ENCODE assay signal across 9 cellular contexts in the genomic region with DNA sequence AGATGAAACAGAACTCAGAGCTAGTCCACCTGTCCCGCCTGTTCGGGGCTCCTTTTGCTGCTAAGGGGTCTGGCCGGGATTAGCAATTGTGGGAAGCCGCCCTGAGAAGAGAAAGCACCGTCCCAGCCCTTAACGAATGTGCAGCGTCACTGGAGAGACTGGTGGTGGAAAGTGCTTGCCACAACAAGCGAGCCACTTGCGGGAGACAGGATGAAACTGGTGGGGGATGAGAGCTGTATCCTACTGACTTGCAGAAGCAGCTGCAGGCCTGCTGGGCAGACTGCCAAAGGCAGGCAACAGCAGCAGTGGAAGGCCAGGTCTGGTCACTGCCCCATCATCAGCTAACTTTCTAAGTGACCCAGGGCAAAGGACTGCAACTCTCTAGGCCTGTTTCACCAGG.
A peak's percentile ranks its signal among the peaks of the same experiment; 100 is the strongest.
DNase-seq lines count a peak whose midpoint lies in the region; ATAC-seq lines count a peak whose summit lies in the region.
"Had no signal": no experiment of that assay in that cellular context is flagged by ENCODE, and none has a peak within 500 bp of the region (broad histone marks: within the 10 kb centered on the region; RNA-seq: fewer than 3 reads in every experiment).

No MANE protein-coding gene starts in this region.

- H3K4me3 Mint-ChIP-seq in activated T-helper 17 cell treated with anti-CD3 and anti-CD28 coated beads, Interleukin-2, amount 50 U/mL, for 72 hours = peak overlapping the region; percentile 72

- intact Hi-C loops in aorta (cut with DNase I) = loop anchor here (5.0 kb wide), 2 partner anchors 89 to 94 kb away; a partner anchor contains a TSS

- WGBS in aorta, 2 donors = 62 to 64% methylated on average over 9 of the region's 9 CpGs

- DNase-seq in HCEC 1CT = peak; percentile 60
- DNase-seq in NOMO-1 (lab: John Stamatoyannopoulos, UW; ENCODE audit: unreplicated experiment in 2 of 2) = peak; percentile 54 to 71
- peak; percentile 57 for DNase-seq in fibroblast of peridontal ligament (ENCODE audit: extremely low read depth)
- DNase-seq in occipital lobe (lab: John Stamatoyannopoulos, UW) = peak; percentile 71
- DNase-seq in aorta = peak in 1 of 2 donors; percentile 84
- DNase-seq in RKO (ENCODE audit: low spot score) = no peak

- H3K27ac Mint-ChIP-seq in activated T-helper 17 cell treated with anti-CD3 and anti-CD28 coated beads, Interleukin-2, amount 50 U/mL, for 72 hours = peak overlapping the region; percentile 68

- H3K4me1 Mint-ChIP-seq in activated T-helper 17 cell treated with anti-CD3 and anti-CD28 coated beads, Interleukin-2, amount 50 U/mL, for 72 hours = peaks cover 48% of the 10 kb centered on the region

- H3K4me1 ChIP-seq in aorta (ENCODE audit: control insufficient read depth in 1 of 2, insufficient read depth in 2 of 2, low read length in 2 of 2) = no peaks in the 10 kb centered on the region

- H3K9me3 Mint-ChIP-seq in activated T-helper 17 cell treated with anti-CD3 and anti-CD28 coated beads, Interleukin-2, amount 50 U/mL, for 72 hours = no peaks in the 10 kb centered on the region

- no peaks in the 10 kb centered on the region for H3K27me3 ChIP-seq in aorta (ENCODE audit: control insufficient read depth in 1 of 2, insufficient read depth in 2 of 2, low read length in 1 of 2)
- H3K27me3 ChIP-seq: SJSA1 had no signal

- H3K9me3 ChIP-seq in aorta (ENCODE audit: control insufficient read depth, low read length) = no peaks in the 10 kb centered on the region
- H3K9me3 ChIP-seq: SJSA1 had no signal

- no peak overlapping the region for H3K4me3 ChIP-seq in aorta (ENCODE audit: low read length in 2 of 2)
- H3K4me3 ChIP-seq: SJSA1 had no signal

- no peak overlapping the region for H3K27ac ChIP-seq in aorta (ENCODE audit: low read depth in 1 of 2, low read length in 2 of 2)

- H3K27me3 Mint-ChIP-seq in activated T-helper 17 cell treated with anti-CD3 and anti-CD28 coated beads, Interleukin-2, amount 50 U/mL, for 72 hours = no peaks in the 10 kb centered on the region

- ATAC-seq in activated T-helper 17 cell treated with anti-CD3 and anti-CD28 coated beads, Interleukin-2, amount 50 U/mL, for 72 hours (replicated peaks) = peak; percentile 67
- peak; percentile 9 for ATAC-seq in aorta (ENCODE audit: low FRiP score)
- no peak for ATAC-seq in HG03521 (IDR thresholded peaks at IDR 0.05; ENCODE audit: unreplicated experiment)

- H3K36me3 Mint-ChIP-seq in activated T-helper 17 cell treated with anti-CD3 and anti-CD28 coated beads, Interleukin-2, amount 50 U/mL, for 72 hours (ENCODE audit: low read depth) = no peaks in the 10 kb centered on the region

- no peaks in the 10 kb centered on the region for H3K36me3 ChIP-seq in aorta (ENCODE audit: control insufficient read depth in 1 of 2, insufficient read depth in 2 of 2, low read length in 1 of 2)
- H3K36me3 ChIP-seq: SJSA1 had no signal
